In the genomic region with DNA sequence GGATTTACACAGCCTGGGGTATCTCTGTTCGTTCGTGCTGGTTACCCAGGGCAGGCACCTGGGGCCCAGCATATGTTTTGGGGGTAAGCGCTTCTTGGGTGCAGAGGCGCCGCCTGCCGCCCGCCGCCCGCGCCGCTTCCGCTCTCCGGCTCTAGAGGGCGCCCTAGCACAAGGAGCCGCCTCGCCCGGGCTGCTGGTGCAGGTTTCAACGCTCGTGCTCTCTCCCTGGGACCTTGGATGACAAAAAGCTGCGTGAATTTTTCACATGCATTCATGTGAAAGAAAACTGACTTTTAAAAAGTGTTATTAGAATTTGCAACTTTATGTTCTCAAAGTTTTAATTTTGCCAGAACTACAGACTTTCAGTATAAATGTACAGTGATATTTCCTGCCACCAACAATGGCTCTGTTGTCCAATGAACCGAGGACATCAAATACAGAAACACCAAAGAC, we compare ENCODE assay signal across 8 cellular contexts. TPM values are rescaled to one million over a fixed set of nuclear protein-coding genes. Genes with fewer than 3 reads are reported as not detected.
DNase-seq lines count a peak whose midpoint lies in the region; ATAC-seq, FAIRE-seq and TF ChIP-seq lines count a peak whose summit lies in the region.

No MANE protein-coding gene starts in this region.

- H3K36me3 ChIP-seq in HepG2 (replicated peaks in 1 of 2; ENCODE audit: control insufficient read depth in 1 of 2, insufficient read depth in 2 of 2, low read length in 2 of 2): no peaks in the 10 kb centered on the region

- in situ Hi-C loops in ACHN (cut with HindIII; ENCODE audit: low pct_ligation_motif_present, low pct_unique_long_range_greater_than_20kb, low sequenced_read_pairs): no loop called here
- in situ Hi-C loops in HepG2 (cut with HindIII; ENCODE audit: extremely low pct_ligation_motif_present, low pct_unique_long_range_greater_than_20kb): loop anchor here (5.0 kb wide), 1 partner anchor 127 kb away; no protein-coding TSS in a partner anchor

- TF ChIP-seq POLR2A in HepG2 (IDR thresholded peaks at IDR 0.05; ENCODE audit: insufficient read depth in 1 of 2, low read depth in 2 of 2, low read length in 2 of 2): no peak

- H3K9me3 ChIP-seq in HepG2 (ENCODE audit: low read length): no peaks in the 10 kb centered on the region

- CTCF ChIA-PET in HepG2 (lab: Yijun Ruan, JAX; ENCODE audit: low intra/inter-chr PET ratio, low total read pairs): interaction anchor here (1.0 to 3.6 kb wide), 4 partner anchors 106 to 188 kb away, joined by 3 to 52 read pairs (median 11); partner anchors contain the start of gene MPC1

- peaks cover 9 to 24% of the 10 kb centered on the region in 2 experiments for H3K27me3 ChIP-seq in HepG2 (ENCODE audit: control insufficient read depth in 1 of 2, insufficient read depth in 2 of 2, low read length in 2 of 2)

- FAIRE-seq in HepG2 (lab: Jason Lieb, UNC): peak; percentile 73

- POLR2A ChIA-PET in HepG2 (lab: Yijun Ruan, JAX): no interaction called here

- peak; percentile 98 for TF ChIP-seq CTCF in HepG2 (CRISPR knock-in tag; IDR thresholded peaks at IDR 0.05)

- ATAC-seq in GM18498 (IDR thresholded peaks at IDR 0.05; ENCODE audit: unreplicated experiment): peak; percentile 88
- peak; percentile 70 for ATAC-seq in HG02870 (IDR thresholded peaks at IDR 0.05; ENCODE audit: unreplicated experiment)
- ATAC-seq in HepG2: peak; percentile 91

- TF ChIP-seq EP300 in HepG2 (IDR thresholded peaks at IDR 0.05; ENCODE audit: low read depth in 2 of 2, low read length in 2 of 2): no peak
- no peak for TF ChIP-seq EP300 in HepG2 (CRISPR knock-in tag; IDR thresholded peaks at IDR 0.05; ENCODE audit: borderline replicate concordance)

- DNase-seq in ACHN (peak; percentile 34), NCI-H146 treated with DMSO at 0.1 percent for 48 hours (lab: John Stamatoyannopoulos, UW; ENCODE audit: unreplicated experiment) (peak; percentile 49), cerebellum (ENCODE audit: low spot score) (peak; percentile 60), HepG2 (ENCODE audit: low spot score) (peak; percentile 30)
- DNase-seq in activated CD4-positive, alpha-beta T cell treated with anti-CD3 and anti-CD28 coated beads for 4 hours: peak; percentile 72 to 73
- peak; percentile 59 to 70 (median 61) for DNase-seq in stimulated activated CD4-positive, alpha-beta T cell treated with anti-CD3 and anti-CD28 coated beads, TNF-alpha, amount 100 ng/mL, for 48 hours (ENCODE audit: low read depth in 3 of 3)

- H3K4me2 ChIP-seq in HepG2 (ENCODE audit: low read depth, low read length): peak overlapping the region; percentile 38; the same call in 1 of the 2 replicates

- peaks cover 7% of the 10 kb centered on the region; the same call in 1 of the 2 replicates for H3K4me1 ChIP-seq in HepG2 (ENCODE audit: insufficient read depth, low read length)

- intact Hi-C loops in HepG2 (cut with micrococcal nuclease; ENCODE audit: unreplicated experiment): loop anchor here (1.0 to 10.0 kb wide), 6 partner anchors 37 to 317 kb away; partner anchors contain the start of gene MPC1

- no peak overlapping the region for H3K27ac ChIP-seq in HepG2 (ENCODE audit: extremely low read length, insufficient read depth, low read length)

- H2AFZ ChIP-seq in HepG2 (ENCODE audit: low read length): no peak overlapping the region

- H3K79me2 ChIP-seq in HepG2 (ENCODE audit: insufficient read depth, low read length): no peaks in the 10 kb centered on the region

- WGBS in HepG2 (ENCODE audit: low lambda C conversion rate): 3% methylated on average over 16 of the region's 21 CpGs

- H3K9ac ChIP-seq in HepG2 (ENCODE audit: insufficient read depth, low read depth, low read length): no peak overlapping the region

- no peak overlapping the region for H3K4me3 ChIP-seq in HepG2 (replicated peaks in 1 of 3; ENCODE audit: insufficient read depth in 1 of 3, low read depth in 2 of 3, low read length in 3 of 3)

- TF ChIP-seq RAD21 in HepG2 (CRISPR knock-in tag; IDR thresholded peaks at IDR 0.05): peak; percentile 98

- no peaks in the 10 kb centered on the region for H4K20me1 ChIP-seq in HepG2 (ENCODE audit: insufficient read depth, low read length)

- no TSS peak for BruUV-seq in HepG2 (replicated peaks; lab: Mats Ljungman, UMichigan)

TF ChIP-seq in HepG2, 621 proteins besides CTCF, POLR2A, EP300 and RAD21 (continues in another document):
- TF ChIP-seq GTF3A (CRISPR knock-in tag; conservative IDR thresholded peaks at IDR 0.05) (0 out of 2 replicates have a peak, but pooled peaks have one; percentile 54), YY1 (IDR thresholded peaks at IDR 0.05; ENCODE audit: insufficient read depth, insufficient replicate concordance, low read depth, low read length) (peak; percentile 63), CBX5 (CRISPR knock-in tag; IDR thresholded peaks at IDR 0.05; ENCODE audit: borderline replicate concordance) (peak; percentile 77; the same call in 1 of the 2 replicates), ZFP90 (CRISPR knock-in tag; IDR thresholded peaks at IDR 0.05; ENCODE audit: borderline replicate concordance) (no peak), ZNF644 (CRISPR knock-in tag; IDR thresholded peaks at IDR 0.05; ENCODE audit: low read depth) (no peak), ZNF788 (CRISPR knock-in tag; IDR thresholded peaks at IDR 0.05; ENCODE audit: borderline replicate concordance) (peak; percentile 46; the same call in 1 of the 2 replicates), ZNF773 (CRISPR knock-in tag; IDR thresholded peaks at IDR 0.05; ENCODE audit: borderline replicate concordance) (no peak), MAX (IDR thresholded peaks at IDR 0.05) (no peak; the same call in 1 of the 2 replicates)

RNA-seq across cellular contexts. Expression of gene PRR18, which starts 32.5 kb away (rescaled TPM):
- 0.54 TPM for total RNA-seq in cerebellum
- 0.04 TPM in 1 of 2 replicates, not detected in the other for total RNA-seq in HepG2 (2016; rRNA removed; fragmentation: Illumina TruSeq; extraction: Trizol)
- total RNA-seq in HepG2 (2016; cell fraction: cytosol; rRNA removed; fragmentation: Illumina TruSeq; extraction: Trizol; ENCODE audit: low read depth): not detected in 2 replicates
- 0.06 TPM in 1 of 2 replicates, not detected in the other for total RNA-seq in HepG2 (2016; cell fraction: insoluble cytoplasmic fraction; rRNA removed; fragmentation: Illumina TruSeq; extraction: Trizol)
- total RNA-seq in HepG2 (2016; cell fraction: membrane; rRNA removed; fragmentation: Illumina TruSeq; extraction: Trizol): 0.09 TPM in 1 of 2 replicates, not detected in the other
- not detected in 2 replicates for total RNA-seq in HepG2 (2016; cell fraction: nucleus; rRNA removed; fragmentation: Illumina TruSeq; extraction: Trizol)
- 0.01 and 0.04 TPM in 2 replicates for polyA plus RNA-seq in HepG2 (2011; rRNA removed)
- polyA plus RNA-seq in HepG2 (2011; cell fraction: cytosol; rRNA removed): 0.04 and 0.05 TPM in 2 replicates
- polyA plus RNA-seq in HepG2 (2011; cell fraction: nucleus; rRNA removed): 0.10 TPM in 1 of 2 replicates, not detected in the other
- not detected in 2 replicates for polyA plus RNA-seq in HepG2 (2012)
- not detected in 2 replicates for polyA plus RNA-seq in HepG2 (2016; cell fraction: cytosol; fragmentation: Illumina TruSeq; extraction: Trizol; ENCODE audit: low read depth)
- 0.10 and 0.19 TPM in 2 replicates for polyA plus RNA-seq in HepG2 (2016; cell fraction: insoluble cytoplasmic fraction; fragmentation: Illumina TruSeq; extraction: Trizol; ENCODE audit: low read depth)
- 0.16 TPM in 1 of 2 replicates, not detected in the other for polyA plus RNA-seq in HepG2 (2016; cell fraction: membrane; fragmentation: Illumina TruSeq; extraction: Trizol; ENCODE audit: low read depth)
- polyA plus RNA-seq in HepG2 (2016; cell fraction: nucleus; fragmentation: Illumina TruSeq; extraction: Trizol; ENCODE audit: insufficient read depth, low read depth): not detected in 2 replicates
- polyA minus RNA-seq in HepG2 (2011; rRNA and poly(A)+ RNA removed; ENCODE audit: low replicate concordance): not detected in 2 replicates
- not detected in 2 replicates for polyA minus RNA-seq in HepG2 (2011; cell fraction: cytosol; rRNA and poly(A)+ RNA removed)
- 0.12 TPM in 1 of 2 replicates, not detected in the other for polyA minus RNA-seq in HepG2 (2011; cell fraction: nucleus; rRNA and poly(A)+ RNA removed)
